Comparison of ENCODE assay signal across 8 cellular contexts in the genomic region with DNA sequence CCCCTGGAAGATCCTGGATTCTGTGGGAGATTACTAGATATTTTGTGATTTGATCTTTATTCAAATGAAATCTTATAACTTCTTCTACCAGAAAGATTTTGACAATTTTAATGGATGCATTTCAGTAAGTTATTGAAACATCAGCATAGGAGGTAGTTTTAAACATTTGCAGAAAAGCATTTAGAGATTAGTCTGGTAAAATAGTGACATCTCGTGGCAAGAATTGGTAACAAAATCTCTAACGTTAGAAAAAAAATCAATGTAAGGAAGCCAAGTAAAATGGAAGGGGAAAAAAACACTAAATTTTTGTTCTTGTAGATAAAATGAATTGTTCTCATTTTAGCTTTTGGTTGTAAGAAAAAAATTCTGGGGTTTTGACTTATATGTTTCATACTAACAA.
DNase-seq lines count a peak whose midpoint lies in the region; ATAC-seq and TF ChIP-seq lines count a peak whose summit lies in the region.

No MANE protein-coding gene starts in this region.

- H3K9ac ChIP-seq in DND-41 (ENCODE audit: low read depth, low read length) = no peak overlapping the region

- no peaks in the 10 kb centered on the region for H3K9me3 Mint-ChIP-seq in activated T-helper 2 cell treated with anti-CD3 and anti-CD28 coated beads, Interferon-gamma antibody, Interleukin-2, Interleukin-4, amounts not matched to agents 10 μg/mL and 5 μg/mL and 100 μg/mL, durations not matched to agents 14 hours and 24 hours and 36 hours
- H3K9me3 Mint-ChIP-seq in Caco-2 (ENCODE audit: unreplicated experiment) = no peaks in the 10 kb centered on the region

- no peaks in the 10 kb centered on the region for H3K36me3 Mint-ChIP-seq in activated T-helper 2 cell treated with anti-CD3 and anti-CD28 coated beads, Interferon-gamma antibody, Interleukin-2, Interleukin-4, amounts not matched to agents 10 μg/mL and 5 μg/mL and 100 μg/mL, durations not matched to agents 14 hours and 24 hours and 36 hours (ENCODE audit: low read depth)
- no peaks in the 10 kb centered on the region for H3K36me3 Mint-ChIP-seq in Caco-2 (ENCODE audit: insufficient read depth, unreplicated experiment)

- no peak overlapping the region for H2AFZ ChIP-seq in DND-41 (ENCODE audit: low read depth, low read length)

- intact Hi-C loops in activated T-helper 2 cell treated with anti-CD3 and anti-CD28 coated beads, Interferon-gamma antibody, Interleukin-2, Interleukin-4, amounts not matched to agents 10 μg/mL and 5 μg/mL and 100 μg/mL, durations not matched to agents 14 hours and 24 hours and 36 hours (cut with micrococcal nuclease) = loop anchor here (10.0 kb wide), 1 partner anchor 230 kb away; no protein-coding TSS in a partner anchor
- intact Hi-C loops in Caco-2 (cut with micrococcal nuclease; ENCODE audit: unreplicated experiment) = loop anchor here (1.0 to 2.0 kb wide), 3 partner anchors 161 to 362 kb away; no protein-coding TSS in a partner anchor

- H3K36me3 ChIP-seq in DND-41 (ENCODE audit: insufficient read depth, low read length) = no peaks in the 10 kb centered on the region
- no peaks in the 10 kb centered on the region for H3K36me3 ChIP-seq in lung (ENCODE audit: control insufficient read depth in 2 of 2, insufficient read depth in 2 of 2, low read length in 2 of 2)
- no peaks in the 10 kb centered on the region for H3K36me3 ChIP-seq in Caco-2 (ENCODE audit: control insufficient read depth, insufficient read depth, low read length)

- H3K4me1 Mint-ChIP-seq in activated T-helper 2 cell treated with anti-CD3 and anti-CD28 coated beads, Interferon-gamma antibody, Interleukin-2, Interleukin-4, amounts not matched to agents 10 μg/mL and 5 μg/mL and 100 μg/mL, durations not matched to agents 14 hours and 24 hours and 36 hours (ENCODE audit: low read depth) = no peaks in the 10 kb centered on the region
- no peaks in the 10 kb centered on the region for H3K4me1 Mint-ChIP-seq in Caco-2 (ENCODE audit: low read depth, unreplicated experiment)

- H3K9me3 ChIP-seq in DND-41 (ENCODE audit: insufficient read depth, low read length, severe bottlenecking) (no peaks in the 10 kb centered on the region), lung (ENCODE audit: control insufficient read depth in 2 of 2, insufficient read depth in 1 of 2, low read length in 1 of 2) (no peaks in the 10 kb centered on the region), Caco-2 (no peaks in the 10 kb centered on the region)

- H3K27me3 ChIP-seq in DND-41 (ENCODE audit: insufficient read depth, low read length, poor library complexity) (no peaks in the 10 kb centered on the region), lung (ENCODE audit: control insufficient read depth, insufficient read depth) (no peaks in the 10 kb centered on the region), Caco-2 (replicated peaks; ENCODE audit: control insufficient read depth, insufficient read depth, low read length) (no peaks in the 10 kb centered on the region)

- TF ChIP-seq CTCF in DND-41 (IDR thresholded peaks at IDR 0.05; ENCODE audit: borderline replicate concordance, extremely low read depth, low read length, poor library complexity, severe bottlenecking) (peak; percentile 58), LNCaP clone FGC (IDR thresholded peaks at IDR 0.05; ENCODE audit: control insufficient read depth, extremely low read depth, insufficient read depth) (peak; percentile 32; the same call in 1 of the 2 replicates), lung (IDR thresholded peaks at IDR 0.05; ENCODE audit: control extremely low read depth, extremely low read depth) (peak; percentile 8), Caco-2 (IDR thresholded peaks at IDR 0.05; ENCODE audit: insufficient read depth in 1 of 2, low read depth in 1 of 2, low read length in 1 of 2, severe bottlenecking in 1 of 2, unreplicated experiment in 1 of 2) (peak in 1 of 2 experiments; percentile 49)

- H3K4me2 ChIP-seq in DND-41 (ENCODE audit: insufficient read depth, low read length) = no peak overlapping the region

- POLR2A ChIA-PET in Caco-2 (lab: Charles Lee) = no interaction called here

- BruUV-seq in Caco-2 (replicated peaks; lab: Mats Ljungman, UMichigan) = no TSS peak

- no peak overlapping the region for H3K27ac Mint-ChIP-seq in activated T-helper 2 cell treated with anti-CD3 and anti-CD28 coated beads, Interferon-gamma antibody, Interleukin-2, Interleukin-4, amounts not matched to agents 10 μg/mL and 5 μg/mL and 100 μg/mL, durations not matched to agents 14 hours and 24 hours and 36 hours
- no peak overlapping the region for H3K27ac Mint-ChIP-seq in Caco-2 (ENCODE audit: unreplicated experiment)

- H3K4me1 ChIP-seq in DND-41 (ENCODE audit: insufficient read depth, low read length) (no peaks in the 10 kb centered on the region), lung (ENCODE audit: control insufficient read depth in 2 of 2, insufficient read depth in 2 of 2, low read length in 2 of 2) (no peaks in the 10 kb centered on the region), Caco-2 (no peaks in the 10 kb centered on the region)

- ATAC-seq in DND-41 (ENCODE audit: insufficient read depth, low read depth) (no peak), lung (ENCODE audit: insufficient read depth, low FRiP score) (no peak)

- H3K4me3 ChIP-seq in DND-41 (ENCODE audit: low read depth in 1 of 2, low read length in 2 of 2) (no peak overlapping the region), LNCaP clone FGC (ENCODE audit: low read depth, low read length) (no peak overlapping the region), lung (no peak overlapping the region), Caco-2 (ENCODE audit: low read depth, low read length) (no peak overlapping the region)

- DNase-seq in DND-41 (no peak), LNCaP clone FGC (ENCODE audit: low read depth) (no peak), amniotic epithelial cell (ENCODE audit: low read depth) (peak; percentile 23), lung (ENCODE audit: low spot score) (no peak), NCI-H524 treated with DMSO at 0.1 percent for 48 hours (lab: John Stamatoyannopoulos, UW) (no peak), Caco-2 (no peak)
- DNase-seq in activated T-helper 2 cell treated with anti-CD3 and anti-CD28 coated beads, Interferon-gamma antibody, Interleukin-2, Interleukin-4, amounts not matched to agents 10 μg/mL and 5 μg/mL and 100 μg/mL, durations not matched to agents 14 hours and 24 hours and 36 hours (ENCODE audit: low spot score) = no peak
- no peak for DNase-seq in activated T-cell treated with anti-CD3 and anti-CD28 coated beads, Interleukin-2, amount 50 U/mL, for 48 hours

- H3K27me3 Mint-ChIP-seq in activated T-helper 2 cell treated with anti-CD3 and anti-CD28 coated beads, Interferon-gamma antibody, Interleukin-2, Interleukin-4, amounts not matched to agents 10 μg/mL and 5 μg/mL and 100 μg/mL, durations not matched to agents 14 hours and 24 hours and 36 hours (ENCODE audit: low read depth) = peaks cover 11% of the 10 kb centered on the region
- peaks cover 3% of the 10 kb centered on the region for H3K27me3 Mint-ChIP-seq in Caco-2 (ENCODE audit: insufficient read depth, unreplicated experiment)

- CTCF ChIA-PET in Caco-2 (lab: Charles Lee) = no interaction called here

- no peak overlapping the region for H3K4me3 Mint-ChIP-seq in activated T-helper 2 cell treated with anti-CD3 and anti-CD28 coated beads, Interferon-gamma antibody, Interleukin-2, Interleukin-4, amounts not matched to agents 10 μg/mL and 5 μg/mL and 100 μg/mL, durations not matched to agents 14 hours and 24 hours and 36 hours (ENCODE audit: low read depth)
- H3K4me3 Mint-ChIP-seq in Caco-2 (ENCODE audit: unreplicated experiment) = no peak overlapping the region

- H3K27ac ChIP-seq in DND-41 (ENCODE audit: low read length) (no peak overlapping the region), lung (ENCODE audit: low read depth in 1 of 2, low read length in 1 of 2) (no peak overlapping the region)

- WGBS in lung, 2 donors = 0% methylated on average over 2 of the region's 2 CpGs

- no peaks in the 10 kb centered on the region for H4K20me1 ChIP-seq in DND-41 (ENCODE audit: insufficient read depth, low read length)

- no peaks in the 10 kb centered on the region for H3K79me2 ChIP-seq in DND-41 (ENCODE audit: insufficient read depth, low read length)
